In genomic region chr6:105111093-105111492, GRCh38 we compare ENCODE assay signal across 7 cellular contexts.
"Had no signal": no experiment of that assay in that cellular context is flagged by ENCODE, and none has a peak within 500 bp of the region (broad histone marks: within the 10 kb centered on the region; RNA-seq: fewer than 3 reads in every experiment).

No MANE protein-coding gene starts in this region.

- H3K9ac ChIP-seq: GM23248 had no signal

- H3K27ac ChIP-seq: GM23248 had no signal

- H3K9me3 ChIP-seq: HAP-1 had no signal

- FAIRE-seq: HTR-8/SVneo had no signal

- DNase-seq: GM23248, GOT3, H7, HFFc6, IMR-90 had no signal

- H3K4me3 ChIP-seq: GM23248, HAP-1 had no signal

- H2AFZ ChIP-seq: GM23248 had no signal
